Comparison of ENCODE assay signal across 11 cellular contexts in genomic region chrX:118519411-118520205, GRCh38. TPM values are rescaled to one million over a fixed set of nuclear protein-coding genes. Genes with fewer than 3 reads are reported as not detected.
DNase-seq lines count a peak whose midpoint lies in the region; ATAC-seq and TF ChIP-seq lines count a peak whose summit lies in the region.
"Had no signal": no experiment of that assay in that cellular context is flagged by ENCODE, and none has a peak within 500 bp of the region (broad histone marks: within the 10 kb centered on the region; RNA-seq: fewer than 3 reads in every experiment).

No MANE protein-coding gene starts in this region.

- intact Hi-C loops in Calu3 (cut with micrococcal nuclease; ENCODE audit: unreplicated experiment) = no loop called here

- H3K79me2 ChIP-seq in neural progenitor cell (ENCODE audit: low read depth) = no peaks in the 10 kb centered on the region

- no peaks in the 10 kb centered on the region for H3F3A ChIP-seq in neural progenitor cell (ENCODE audit: low read depth)

- H3K4me3 Mint-ChIP-seq in neural progenitor cell (no peak overlapping the region), Calu3 (ENCODE audit: low read depth, unreplicated experiment) (no peak overlapping the region)
- H3K4me3 Mint-ChIP-seq: endodermal cell had no signal

- no peak overlapping the region for H3K4me3 ChIP-seq in neural progenitor cell

- H3K27me3 Mint-ChIP-seq in neural progenitor cell (ENCODE audit: insufficient read depth, low read depth) (no peaks in the 10 kb centered on the region), Calu3 (ENCODE audit: unreplicated experiment) (no peaks in the 10 kb centered on the region)

- peaks cover 22% of the 10 kb centered on the region for H3K4me1 Mint-ChIP-seq in neural progenitor cell
- no peaks in the 10 kb centered on the region for H3K4me1 Mint-ChIP-seq in Calu3 (ENCODE audit: low read depth, unreplicated experiment)
- H3K4me1 Mint-ChIP-seq: endodermal cell had no signal

- DNase-seq in EH (ENCODE audit: low read depth) = peak; percentile 72
- peak; percentile 32 for DNase-seq in astrocyte of the hippocampus (ENCODE audit: low read depth, low spot score)
- no peak for DNase-seq in neural progenitor cell (ENCODE audit: low spot score)
- no peak for DNase-seq in NCI-H1694 treated with DMSO at 0.1 percent for 48 hours (lab: John Stamatoyannopoulos, UW)
- no peak for DNase-seq in RPMI8226
- no peak for DNase-seq in Calu3
- DNase-seq: DMS53, endodermal cell, NCI-H1048 had no signal

- peak overlapping the region; percentile 50 for H3K27ac Mint-ChIP-seq in neural progenitor cell
- no peak overlapping the region for H3K27ac Mint-ChIP-seq in Calu3 (ENCODE audit: unreplicated experiment)
- H3K27ac Mint-ChIP-seq: endodermal cell had no signal

- H3K36me3 Mint-ChIP-seq in neural progenitor cell (peaks cover 11% of the 10 kb centered on the region), Calu3 (ENCODE audit: insufficient read depth, unreplicated experiment) (no peaks in the 10 kb centered on the region)

- H3K4me1 ChIP-seq in neural progenitor cell = no peaks in the 10 kb centered on the region

- H4K20me1 ChIP-seq in neural progenitor cell (ENCODE audit: low read depth) = no peaks in the 10 kb centered on the region

- H3K9me3 Mint-ChIP-seq in neural progenitor cell = peaks cover 7% of the 10 kb centered on the region
- no peaks in the 10 kb centered on the region for H3K9me3 Mint-ChIP-seq in Calu3 (ENCODE audit: low read depth, unreplicated experiment)

- CTCF ChIA-PET in Calu3 (lab: Charles Lee) = no interaction called here

- H2AFZ ChIP-seq in neural progenitor cell (replicated peaks) = no peak overlapping the region

- H3K4me2 ChIP-seq in neural progenitor cell = no peak overlapping the region

- no TSS peak for BruUV-seq in Calu3 (replicated peaks; lab: Mats Ljungman, UMichigan)

- H3K36me3 ChIP-seq in neural progenitor cell = no peaks in the 10 kb centered on the region

- H3K27ac ChIP-seq in neural progenitor cell = no peak overlapping the region

- TF ChIP-seq CTCF in neural progenitor cell (IDR thresholded peaks at IDR 0.05) (no peak), Calu3 (IDR thresholded peaks at IDR 0.05; ENCODE audit: unreplicated experiment) (no peak)

- H3K9ac ChIP-seq in neural progenitor cell = no peak overlapping the region

- H3K9me3 ChIP-seq in neural progenitor cell (ENCODE audit: low read depth) = no peaks in the 10 kb centered on the region

- ATAC-seq in HG02798 (IDR thresholded peaks at IDR 0.05; ENCODE audit: poor library complexity, unreplicated experiment) (peak; percentile 44), GM21360 (IDR thresholded peaks at IDR 0.05; ENCODE audit: unreplicated experiment) (no peak)

- no peaks in the 10 kb centered on the region for H3K27me3 ChIP-seq in neural progenitor cell

RNA-seq across cellular contexts. Expression of gene DOCK11, which starts 24.0 kb away (rescaled TPM):
- 18.8 and 20.9 TPM in 2 replicates for total RNA-seq in neural progenitor cell (ENCODE audit: low replicate concordance)
- total RNA-seq in Calu3 (2022) = 1.4 and 1.9 TPM in 2 replicates

Comparison
In these comparisons a context has a peak if more than half of its experiments do, and no peak if none do; other contexts are left out.
1. DNase-seq: peak in EH (single experiment) and astrocyte of the hippocampus (single experiment); none in neural progenitor cell (single experiment), NCI-H1694 treated with DMSO at 0.1 percent for 48 hours (single experiment), RPMI8226 (single experiment) and Calu3 (single experiment).